In the genomic region with DNA sequence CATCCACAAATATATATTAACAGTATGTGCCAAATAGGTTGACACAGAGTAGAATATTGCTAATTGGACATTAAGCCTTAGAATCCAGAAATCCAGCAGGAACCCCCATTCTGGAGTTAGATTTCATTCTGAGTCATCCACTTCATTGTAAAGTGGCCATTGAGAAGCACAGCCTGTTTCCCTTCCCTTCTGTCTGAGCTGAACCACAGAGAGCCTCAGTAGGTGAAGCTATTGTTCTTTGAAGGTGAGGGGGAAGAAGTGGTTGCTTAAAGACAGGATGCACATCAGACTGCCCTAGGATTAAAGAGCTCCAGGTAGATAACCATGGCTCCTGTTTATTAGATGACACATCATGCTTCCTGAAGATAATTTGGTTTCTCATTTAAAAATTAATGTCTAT, we compare ENCODE assay signal across 8 cellular contexts. TPM values are rescaled to one million over a fixed set of nuclear protein-coding genes. Genes with fewer than 3 reads are reported as not detected.
DNase-seq lines count a peak whose midpoint lies in the region; ATAC-seq, FAIRE-seq and TF ChIP-seq lines count a peak whose summit lies in the region.
"Had no signal": no experiment of that assay in that cellular context is flagged by ENCODE, and none has a peak within 500 bp of the region (broad histone marks: within the 10 kb centered on the region; RNA-seq: fewer than 3 reads in every experiment).

No MANE protein-coding gene starts in this region.

- no peak overlapping the region for H3K9ac ChIP-seq in KMS-11

- FAIRE-seq in frontal cortex (lab: Jason Lieb, UNC): no peak

- intact Hi-C loops in left lung (cut with DNase I) (no loop called here), left cardiac atrium (cut with DNase I) (no loop called here)

- H3K4me1 ChIP-seq in KMS-11 (ENCODE audit: low read depth, poor library complexity, severe bottlenecking) (peaks cover 34% of the 10 kb centered on the region), left lung (no peaks in the 10 kb centered on the region)

- H3K36me3 ChIP-seq in KMS-11 (ENCODE audit: insufficient read depth) (no peaks in the 10 kb centered on the region), left lung (no peaks in the 10 kb centered on the region)

- H3K4me3 Mint-ChIP-seq in activated T-helper 17 cell treated with anti-CD3 and anti-CD28 coated beads, Interleukin-2, amount 50 U/mL, for 72 hours: no peak overlapping the region

- no peaks in the 10 kb centered on the region for H4K20me1 ChIP-seq in KMS-11 (ENCODE audit: insufficient read depth)

- H3K79me2 ChIP-seq in KMS-11 (ENCODE audit: insufficient read depth, low read depth): no peaks in the 10 kb centered on the region

- H3K36me3 Mint-ChIP-seq in activated T-helper 17 cell treated with anti-CD3 and anti-CD28 coated beads, Interleukin-2, amount 50 U/mL, for 72 hours (ENCODE audit: low read depth): peaks cover 49% of the 10 kb centered on the region

- no peak overlapping the region for H2AFZ ChIP-seq in KMS-11 (ENCODE audit: low read depth)

- peak overlapping the region; percentile 48; the same call in 1 of the 2 replicates for H3K4me2 ChIP-seq in KMS-11

- no peaks in the 10 kb centered on the region for H3K9me3 Mint-ChIP-seq in activated T-helper 17 cell treated with anti-CD3 and anti-CD28 coated beads, Interleukin-2, amount 50 U/mL, for 72 hours

- H3K4me3 ChIP-seq in KMS-11 (IDR thresholded peaks at IDR 0.05; ENCODE audit: insufficient read depth, low read depth, low read length): no peak overlapping the region
- H3K4me3 ChIP-seq in left lung: no peak overlapping the region

- DNase-seq in left lung (no peak), frontal cortex (ENCODE audit: low spot score in 2 of 2) (no peak), left cardiac atrium (no peak)
- DNase-seq: NCI-H1105 had no signal

- peak overlapping the region; percentile 56 for H3K27ac Mint-ChIP-seq in activated T-helper 17 cell treated with anti-CD3 and anti-CD28 coated beads, Interleukin-2, amount 50 U/mL, for 72 hours

- H3K27me3 ChIP-seq in KMS-11 (ENCODE audit: insufficient read depth, low read depth) (no peaks in the 10 kb centered on the region), left lung (no peaks in the 10 kb centered on the region)

- H3K9me3 ChIP-seq in left lung: no peaks in the 10 kb centered on the region

- no peaks in the 10 kb centered on the region for H3K27me3 Mint-ChIP-seq in activated T-helper 17 cell treated with anti-CD3 and anti-CD28 coated beads, Interleukin-2, amount 50 U/mL, for 72 hours

- ATAC-seq in GM19351 (IDR thresholded peaks at IDR 0.05; ENCODE audit: unreplicated experiment) (peak; percentile 32), left lung (peak; percentile 79), left cardiac atrium (no peak), GM21381 (IDR thresholded peaks at IDR 0.05; ENCODE audit: unreplicated experiment) (no peak)
- peak; percentile 44 for ATAC-seq in activated T-helper 17 cell treated with anti-CD3 and anti-CD28 coated beads, Interleukin-2, amount 50 U/mL, for 72 hours (replicated peaks)

- no peaks in the 10 kb centered on the region for H3K4me1 Mint-ChIP-seq in activated T-helper 17 cell treated with anti-CD3 and anti-CD28 coated beads, Interleukin-2, amount 50 U/mL, for 72 hours

- TF ChIP-seq CTCF in KMS-11 (conservative IDR thresholded peaks at IDR 0.05; ENCODE audit: low read depth, low read length) (no peak), left lung (IDR thresholded peaks at IDR 0.05) (no peak)

- H3K27ac ChIP-seq in KMS-11: peak overlapping the region; percentile 30; the same call in 1 of the 2 replicates
- no peak overlapping the region for H3K27ac ChIP-seq in left lung

RNA-seq across cellular contexts. Expression of gene MCF2, which starts 30.6 kb away (rescaled TPM):
- total RNA-seq in activated T-helper 17 cell treated with anti-CD3 and anti-CD28 coated beads, Interleukin-2, amount 50 U/mL, for 72 hours: under 1 TPM; 0.34 to 0.84 TPM
- total RNA-seq in left lung (under 1 TPM; 0.18 to 0.23 TPM), frontal cortex (17.9 TPM), left cardiac atrium (1 to 10 TPM in 1 of 2 donors, under 1 TPM in 1; 0.24 to 1.1 TPM)

Comparison
In these comparisons a context has a peak if more than half of its experiments do, and no peak if none do; other contexts are left out.
1. ATAC-seq: peak in GM19351 (single experiment), activated T-helper 17 cell treated with anti-CD3 and anti-CD28 coated beads, Interleukin-2, amount 50 U/mL, for 72 hours (single experiment) and left lung (single experiment); none in left cardiac atrium (0 of 2) and GM21381 (single experiment).